In genomic region chr1:43524804-43525203, GRCh38 we compare ENCODE assay signal across 19 cellular contexts. TPM values are rescaled to one million over a fixed set of nuclear protein-coding genes. Genes with fewer than 3 reads are reported as not detected.
DNase-seq lines count a peak whose midpoint lies in the region; ATAC-seq, FAIRE-seq and TF ChIP-seq lines count a peak whose summit lies in the region.
"Had no signal": no experiment of that assay in that cellular context is flagged by ENCODE, and none has a peak within 500 bp of the region (broad histone marks: within the 10 kb centered on the region; RNA-seq: fewer than 3 reads in every experiment).

No MANE protein-coding gene starts in this region.

- no peaks in the 10 kb centered on the region for H3K9me3 Mint-ChIP-seq in activated CD4-positive, alpha-beta T cell treated with anti-CD3 and anti-CD28 coated beads, Interleukin-2, amount 10 ng/mL, durations not matched to agents 7 days and 5 days
- H3K9me3 Mint-ChIP-seq: stimulated activated naive CD8-positive, alpha-beta T cell treated with anti-CD3 and anti-CD28 coated beads, Interleukin-15, Interleukin-2, amounts not matched to agents 100 ng/mL and 50 ng/mL, for 24 hours had no signal

- H3K27ac Mint-ChIP-seq in activated CD4-positive, alpha-beta T cell treated with anti-CD3 and anti-CD28 coated beads, Interleukin-2, amount 10 ng/mL, durations not matched to agents 7 days and 5 days = no peak overlapping the region
- H3K27ac Mint-ChIP-seq: activated CD4-positive, alpha-beta T cell treated with anti-CD3 and anti-CD28 coated beads for 36 hours; stimulated activated naive CD8-positive, alpha-beta T cell treated with anti-CD3 and anti-CD28 coated beads, Interleukin-15, Interleukin-2, amounts not matched to agents 100 ng/mL and 50 ng/mL, for 24 hours had no signal

- CTCF ChIA-PET in activated CD4-positive, alpha-beta T cell treated with anti-CD3 and anti-CD28 coated beads, Interleukin-2, amount 10 ng/mL, durations not matched to agents 7 days and 5 days (lab: Charles Lee) = interaction anchor here (1.3 kb wide), 1 partner anchor 47 kb away, joined by 3 read pairs; no protein-coding TSS in a partner anchor

- H3K4me3 Mint-ChIP-seq in activated CD4-positive, alpha-beta T cell treated with anti-CD3 and anti-CD28 coated beads, Interleukin-2, amount 10 ng/mL, durations not matched to agents 7 days and 5 days = no peak overlapping the region
- H3K4me3 Mint-ChIP-seq: activated CD4-positive, alpha-beta T cell treated with anti-CD3 and anti-CD28 coated beads for 36 hours; stimulated activated naive CD8-positive, alpha-beta T cell treated with anti-CD3 and anti-CD28 coated beads, Interleukin-15, Interleukin-2, amounts not matched to agents 100 ng/mL and 50 ng/mL, for 24 hours had no signal

- peak in 3 of 4 donors; percentile 33 to 37 (median 33) for ATAC-seq in pancreas
- ATAC-seq in GM19452 (IDR thresholded peaks at IDR 0.05; ENCODE audit: unreplicated experiment) = no peak
- no peak for ATAC-seq in HG02642 (IDR thresholded peaks at IDR 0.05; ENCODE audit: poor library complexity, unreplicated experiment)
- ATAC-seq: activated CD4-positive, alpha-beta T cell treated with anti-CD3 and anti-CD28 coated beads for 36 hours had no signal

- H3K36me3 ChIP-seq in pancreas = no peaks in the 10 kb centered on the region
- H3K36me3 ChIP-seq: ascending aorta, SJSA1, uterus had no signal

- H3K4me3 ChIP-seq in pancreas = no peak overlapping the region
- H3K4me3 ChIP-seq: ascending aorta, SJSA1, uterus had no signal

- FAIRE-seq in pancreas (lab: Jason Lieb, UNC) = no peak
- FAIRE-seq: A204.1 had no signal

- H3K27ac ChIP-seq in pancreas = no peak overlapping the region
- H3K27ac ChIP-seq: ascending aorta, SJSA1, uterus had no signal

- H3K4me1 Mint-ChIP-seq in activated CD4-positive, alpha-beta T cell treated with anti-CD3 and anti-CD28 coated beads, Interleukin-2, amount 10 ng/mL, durations not matched to agents 7 days and 5 days = peaks cover 10% of the 10 kb centered on the region

- no peaks in the 10 kb centered on the region for H3K9me3 ChIP-seq in pancreas
- H3K9me3 ChIP-seq: ascending aorta, SJSA1, uterus had no signal

- no peaks in the 10 kb centered on the region for H3K27me3 ChIP-seq in pancreas
- H3K27me3 ChIP-seq: ascending aorta, SJSA1, uterus had no signal

- POLR2A ChIA-PET in activated CD4-positive, alpha-beta T cell treated with anti-CD3 and anti-CD28 coated beads, Interleukin-2, amount 10 ng/mL, durations not matched to agents 7 days and 5 days (lab: Charles Lee) = no interaction called here

- no peak for TF ChIP-seq CTCF in pancreas (IDR thresholded peaks at IDR 0.05)

- DNase-seq in NCI-H146 (lab: John Stamatoyannopoulos, UW) (peak; percentile 38), NCI-H146 treated with DMSO at 0.1 percent for 48 hours (lab: John Stamatoyannopoulos, UW; ENCODE audit: unreplicated experiment) (no peak), NCI-H1105 (lab: John Stamatoyannopoulos, UW) (peak; percentile 16), SK-N-DZ (ENCODE audit: low spot score) (peak; percentile 34), pancreas (no peak)
- DNase-seq in activated CD4-positive, alpha-beta T cell treated with anti-CD3 and anti-CD28 coated beads, Interleukin-2, amount 10 ng/mL, durations not matched to agents 7 days and 5 days = no peak
- DNase-seq: activated CD4-positive, alpha-beta T cell treated with anti-CD3 and anti-CD28 coated beads for 36 hours; activated naive CD4-positive, alpha-beta T cell treated with Interleukin-2 at 50 U/mL for 16 hours; C1 segment of cervical spinal cord; kidney glomerular epithelial cell; NCI-H187 treated with DMSO at 0.1 percent for 48 hours; stimulated activated CD4-positive, alpha-beta T cell treated with anti-CD3 and anti-CD28 coated beads, Interleukin-15, amount 100 ng/mL, for 24 hours; uterus had no signal

- 44 to 46% methylated on average over 8 of the region's 8 CpGs for WGBS in pancreas, 2 donors

- peaks cover 34% of the 10 kb centered on the region for H3K27me3 Mint-ChIP-seq in activated CD4-positive, alpha-beta T cell treated with anti-CD3 and anti-CD28 coated beads, Interleukin-2, amount 10 ng/mL, durations not matched to agents 7 days and 5 days

- H3K4me1 ChIP-seq in pancreas = peaks cover 0 to 6% (median 3%) of the 10 kb centered on the region in 3 donors
- H3K4me1 ChIP-seq: uterus had no signal

- intact Hi-C loops in pancreas (cut with DNase I) = loop anchor here in 1 of 3 donors (10.0 kb wide), 1 partner anchor 100 kb away; no protein-coding TSS in a partner anchor

- H3K36me3 Mint-ChIP-seq in activated CD4-positive, alpha-beta T cell treated with anti-CD3 and anti-CD28 coated beads, Interleukin-2, amount 10 ng/mL, durations not matched to agents 7 days and 5 days (ENCODE audit: low read depth) = no peaks in the 10 kb centered on the region

RNA-seq across cellular contexts. Expression of gene PTPRF, which starts 5.9 kb away (rescaled TPM):
- 22.6 and 33.7 TPM in 2 replicates for polyA plus RNA-seq in SK-N-DZ (2014; cell fraction: cytosol; rRNA removed)
- 27.5 and 42.1 TPM in 2 replicates for polyA plus RNA-seq in SK-N-DZ (2014; cell fraction: nucleus; rRNA removed)
- 100 to 1,000 TPM in 5 of 6 donors, 10 to 100 TPM in 1; 89.2 to 210 (median 131) TPM for total RNA-seq in pancreas
- 10 to 100 TPM; 42.9 to 44.6 TPM for polyA plus RNA-seq in pancreas
- under 1 TPM; 0.37 to 0.42 TPM for total RNA-seq in activated CD4-positive, alpha-beta T cell treated with anti-CD3 and anti-CD28 coated beads, Interleukin-2, amount 10 ng/mL, durations not matched to agents 7 days and 5 days

Comparison
In these comparisons a context has a peak if more than half of its experiments do, and no peak if none do; other contexts are left out.
1. DNase-seq: peak in NCI-H146 (single experiment), NCI-H1105 (single experiment) and SK-N-DZ (single experiment); none in NCI-H146 treated with DMSO at 0.1 percent for 48 hours (single experiment), pancreas (0 of 6) and activated CD4-positive, alpha-beta T cell treated with anti-CD3 and anti-CD28 coated beads, Interleukin-2, amount 10 ng/mL, durations not matched to agents 7 days and 5 days (single experiment).
2. ATAC-seq: peak in pancreas (3 of 4); none in GM19452 (single experiment) and HG02642 (single experiment).
3. RNA of gene PTPRF, which starts 5.9 kb away (total RNA-seq): 89.2 to 210 TPM in pancreas; 0.37 to 0.42 TPM in activated CD4-positive, alpha-beta T cell treated with anti-CD3 and anti-CD28 coated beads, Interleukin-2, amount 10 ng/mL, durations not matched to agents 7 days and 5 days; every median in the first group is over 10 times any median in the second.